In genomic region chr22:37675930-37676571, GRCh38 we compare ENCODE assay signal across 8 cellular contexts. TPM values are rescaled to one million over a fixed set of nuclear protein-coding genes. Genes with fewer than 3 reads are reported as not detected.
A peak's percentile ranks its signal among the peaks of the same experiment; 100 is the strongest.
DNase-seq lines count a peak whose midpoint lies in the region; ATAC-seq and TF ChIP-seq lines count a peak whose summit lies in the region.

No MANE protein-coding gene starts in this region.

- in situ Hi-C loops in G401 (cut with HindIII; ENCODE audit: low sequenced_read_pairs) = no loop called here
- in situ Hi-C loops in Panc1 (cut with HindIII; ENCODE audit: low pct_unique_long_range_greater_than_20kb, low sequenced_read_pairs) = no loop called here

- H3K4me1 ChIP-seq in Panc1 (ENCODE audit: control insufficient read depth, insufficient read depth, low read length) (peaks cover 27% of the 10 kb centered on the region), mesodermal cell (ENCODE audit: control insufficient read depth, insufficient read depth, low read length, poor library complexity, severe bottlenecking) (peaks cover 6% of the 10 kb centered on the region), uterus (peaks cover 3 to 18% of the 10 kb centered on the region in 2 donors)

- H3K27ac ChIP-seq in Panc1 (ENCODE audit: low read length) = peak overlapping the region; percentile 85
- peak overlapping the region; percentile 88 for H3K27ac ChIP-seq in mesodermal cell (ENCODE audit: low read depth, low read length, severe bottlenecking)
- peak overlapping the region; percentile 93 to 99 for H3K27ac ChIP-seq in uterus

- TF ChIP-seq CTCF in Panc1 (IDR thresholded peaks at IDR 0.05) (no peak), choroid plexus epithelial cell (conservative IDR thresholded peaks at IDR 0.05; ENCODE audit: low read depth, low read length) (no peak), uterus (IDR thresholded peaks at IDR 0.05) (no peak)

- H3K27me3 ChIP-seq in Panc1 (ENCODE audit: control insufficient read depth, insufficient read depth, low read length) = no peaks in the 10 kb centered on the region
- no peaks in the 10 kb centered on the region for H3K27me3 ChIP-seq in uterus

- TF ChIP-seq POLR2A in uterus (IDR thresholded peaks at IDR 0.05) = no peak

- H3K36me3 ChIP-seq in Panc1 (ENCODE audit: control insufficient read depth, insufficient read depth, low read length) = no peaks in the 10 kb centered on the region
- peaks cover 9% of the 10 kb centered on the region for H3K36me3 ChIP-seq in mesodermal cell (ENCODE audit: control insufficient read depth, insufficient read depth, low read length)
- H3K36me3 ChIP-seq in uterus = no peaks in the 10 kb centered on the region

- DNase-seq in G401 (ENCODE audit: low spot score) (peak; percentile 29), Panc1 (ENCODE audit: low read depth, low spot score) (no peak), choroid plexus epithelial cell (ENCODE audit: low read depth) (peak; percentile 27), uterus (peak; percentile 55 to 69), OCI-M2 (lab: John Stamatoyannopoulos, UW; ENCODE audit: unreplicated experiment) (no peak), NCI-H1930 (lab: John Stamatoyannopoulos, UW) (no peak), NCI-H345 treated with DMSO at 0.1 percent for 48 hours (lab: John Stamatoyannopoulos, UW; ENCODE audit: unreplicated experiment) (no peak)

- CTCF ChIA-PET in Panc1 (lab: Charles Lee) = interaction anchor here (1.6 kb wide), 1 partner anchor 33 kb away, joined by 8 read pairs; no protein-coding TSS in a partner anchor

- intact Hi-C loops in Panc1 (cut with micrococcal nuclease; ENCODE audit: unreplicated experiment) = no loop called here
- intact Hi-C loops in uterus (cut with DNase I; ENCODE audit: low total_unique reads) = no loop called here

- ATAC-seq in Panc1 = peak; percentile 24

- H3K4me3 ChIP-seq in Panc1 (ENCODE audit: low read depth in 2 of 2, low read length in 2 of 2) (peak overlapping the region; percentile 70 to 84), choroid plexus epithelial cell (ENCODE audit: low read depth, low read length) (peak overlapping the region; percentile 80), mesodermal cell (ENCODE audit: extremely low read depth, insufficient read depth, low read length, poor library complexity, severe bottlenecking) (peak overlapping the region; percentile 52), uterus (peak overlapping the region; percentile 68 to 78)

- H3K9me3 ChIP-seq in Panc1 (ENCODE audit: control insufficient read depth, insufficient read depth, low read depth, low read length) (no peaks in the 10 kb centered on the region), mesodermal cell (ENCODE audit: control insufficient read depth, low read length) (no peaks in the 10 kb centered on the region), uterus (no peaks in the 10 kb centered on the region)

- POLR2A ChIA-PET in Panc1 (lab: Charles Lee) = interaction anchor here (0.6 to 1.5 kb wide), 3 partner anchors 15 to 125 kb away, joined by 4 to 12 read pairs (median 7); no protein-coding TSS in a partner anchor

- TSS peak; percentile 85 for BruUV-seq in Panc1 (replicated peaks; lab: Mats Ljungman, UMichigan)

- WGBS in mesodermal cell (ENCODE audit: insufficient coverage in 2 of 2), 2 experiments = 30 to 54% methylated on average over 5 to 7 of the region's 13 CpGs

RNA-seq across cellular contexts. Expression of gene LGALS1, which starts 0.6 kb away (rescaled TPM):
- total RNA-seq in G401 (2014; rRNA removed; shearing (Covaris generic)) = 435 and 601 TPM in 2 replicates
- total RNA-seq in Panc1 (2021; ENCODE audit: unreplicated experiment) (1,518 TPM), uterus (1,000 to 10,000 TPM; 1,421 to 3,100 (median 2,146) TPM)
- polyA plus RNA-seq in Panc1 (2012; ENCODE audit: insufficient read length) = 2,763 TPM
- polyA plus RNA-seq in mesodermal cell (2013, experiment 1 of 2) = 1,236 TPM
- 1,057 TPM for polyA plus RNA-seq in mesodermal cell (2013, experiment 2 of 2)

RNA-seq across cellular contexts. Expression of gene NOL12, which starts 10.1 kb away (rescaled TPM):
- total RNA-seq in G401 (2014; rRNA removed; shearing (Covaris generic)) = 30.2 and 44.8 TPM in 2 replicates
- 32.7 TPM for total RNA-seq in Panc1 (2021; ENCODE audit: unreplicated experiment)
- 37.2 TPM for polyA plus RNA-seq in Panc1 (2012; ENCODE audit: insufficient read length)
- 13.9 TPM for polyA plus RNA-seq in mesodermal cell (2013, experiment 1 of 2)
- polyA plus RNA-seq in mesodermal cell (2013, experiment 2 of 2) = 13.0 TPM
- total RNA-seq in uterus = 10 to 100 TPM; 11.8 to 74.3 (median 20.9) TPM

RNA-seq across cellular contexts. Expression of gene PDXP, which starts 17.5 kb away (rescaled TPM):
- 49.0 and 62.3 TPM in 2 replicates for total RNA-seq in G401 (2014; rRNA removed; shearing (Covaris generic))
- total RNA-seq in Panc1 (2021; ENCODE audit: unreplicated experiment) (17.6 TPM), uterus (10 to 100 TPM in 1 of 4 donors, 1 to 10 TPM in 2, under 1 TPM in 1; 0.88 to 10.7 (median 3.7) TPM)
- 14.6 TPM for polyA plus RNA-seq in Panc1 (2012; ENCODE audit: insufficient read length)
- polyA plus RNA-seq in mesodermal cell (2013, experiment 1 of 2) = 21.0 TPM
- polyA plus RNA-seq in mesodermal cell (2013, experiment 2 of 2) = 15.1 TPM

RNA-seq across cellular contexts. Expression of gene TRIOBP, which starts 20.8 kb away (rescaled TPM):
- 80.9 and 98.8 TPM in 2 replicates for total RNA-seq in G401 (2014; rRNA removed; shearing (Covaris generic))
- total RNA-seq in Panc1 (2021; ENCODE audit: unreplicated experiment) = 50.5 TPM
- 64.5 TPM for polyA plus RNA-seq in Panc1 (2012; ENCODE audit: insufficient read length)
- polyA plus RNA-seq in mesodermal cell (2013, experiment 1 of 2) = 79.5 TPM
- polyA plus RNA-seq in mesodermal cell (2013, experiment 2 of 2) = 69.5 TPM
- 100 to 1,000 TPM in 3 of 4 donors, 10 to 100 TPM in 1; 56.2 to 177 (median 127) TPM for total RNA-seq in uterus

RNA-seq across cellular contexts. Expression of gene SH3BP1, which starts 36.6 kb away (rescaled TPM):
- total RNA-seq in G401 (2014; rRNA removed; shearing (Covaris generic)) = 13.2 and 21.9 TPM in 2 replicates
- total RNA-seq in Panc1 (2021; ENCODE audit: unreplicated experiment) (6.8 TPM), uterus (10 to 100 TPM in 3 of 4 donors, 1 to 10 TPM in 1; 7.4 to 26.2 (median 14.2) TPM)
- 6.8 TPM for polyA plus RNA-seq in Panc1 (2012; ENCODE audit: insufficient read length)
- 38.7 TPM for polyA plus RNA-seq in mesodermal cell (2013, experiment 1 of 2)
- polyA plus RNA-seq in mesodermal cell (2013, experiment 2 of 2) = 31.5 TPM

Comparison
In these comparisons a context has a peak if more than half of its experiments do, and no peak if none do; other contexts are left out.
1. DNase-seq: peak in G401 (single experiment), choroid plexus epithelial cell (single experiment) and uterus (2 of 2); none in Panc1 (single experiment), OCI-M2 (single experiment), NCI-H1930 (0 of 2) and NCI-H345 treated with DMSO at 0.1 percent for 48 hours (single experiment).
2. Peak in every context shown above with its lines, with median percentiles within 50 percentile points of each other: H3K27ac ChIP-seq and H3K4me3 ChIP-seq.